Comparison of ENCODE assay signal across 19 cellular contexts in genomic region chr12:125122668-125123067, GRCh38.
"Had no signal": no experiment of that assay in that cellular context is flagged by ENCODE, and none has a peak within 500 bp of the region (broad histone marks: within the 10 kb centered on the region; RNA-seq: fewer than 3 reads in every experiment).

No MANE protein-coding gene starts in this region.

- H3K9me3 Mint-ChIP-seq: naive thymus-derived CD8-positive, alpha-beta T cell; stimulated activated naive CD8-positive, alpha-beta T cell treated with anti-CD3 and anti-CD28 coated beads, Interleukin-15, amount 100 ng/mL, for 72 hours had no signal

- H3K4me3 ChIP-seq: dorsolateral prefrontal cortex, gastrocnemius medialis, mucosa of descending colon, right atrium auricular region, sigmoid colon, skin epidermis, testis, tibial nerve, upper lobe of right lung, vagina had no signal

- H3K27me3 Mint-ChIP-seq: naive thymus-derived CD8-positive, alpha-beta T cell; stimulated activated naive B cell treated with anti-CD40 and anti-IgM and Interleukin-4, amounts not matched to agents 10 μg/mL and 1 μg/mL and 100 μg/mL, for 72 hours; stimulated activated naive CD8-positive, alpha-beta T cell treated with anti-CD3 and anti-CD28 coated beads, Interleukin-15, amount 100 ng/mL, for 72 hours had no signal

- DNase-seq: cortex of kidney; dorsolateral prefrontal cortex; effector CD8-positive, alpha-beta T cell; gastrocnemius medialis; kidney glomerular epithelial cell; naive thymus-derived CD8-positive, alpha-beta T cell; sigmoid colon; stimulated activated CD4-positive, alpha-beta T cell treated with anti-CD3 and anti-CD28 coated beads, Interleukin-2, amount 100 ng/mL, for 24 hours; stimulated activated CD4-positive, alpha-beta T cell treated with anti-CD3 and anti-CD28 coated beads, Interleukin-4, amount 100 ng/mL, for 4 hours; stimulated activated naive B cell treated with anti-CD40 and anti-IgM and Interleukin-4, amounts not matched to agents 10 μg/mL and 1 μg/mL and 100 μg/mL, for 72 hours; stimulated activated naive CD8-positive, alpha-beta T cell treated with anti-CD3 and anti-CD28 coated beads, Interleukin-15, amount 100 ng/mL, for 72 hours; testis; upper lobe of right lung had no signal

- H3K4me1 ChIP-seq: gastrocnemius medialis, right atrium auricular region, sigmoid colon, testis, tibial nerve, upper lobe of right lung, vagina had no signal

- H3K9me3 ChIP-seq: gastrocnemius medialis, mucosa of descending colon, right atrium auricular region, sigmoid colon, testis, tibial nerve, upper lobe of right lung, vagina had no signal

- H3K4me1 Mint-ChIP-seq: stimulated activated naive B cell treated with anti-CD40 and anti-IgM and Interleukin-4, amounts not matched to agents 10 μg/mL and 1 μg/mL and 100 μg/mL, for 72 hours; stimulated activated naive CD8-positive, alpha-beta T cell treated with anti-CD3 and anti-CD28 coated beads, Interleukin-15, amount 100 ng/mL, for 72 hours had no signal

- H3K4me3 Mint-ChIP-seq: naive thymus-derived CD8-positive, alpha-beta T cell; stimulated activated naive B cell treated with anti-CD40 and anti-IgM and Interleukin-4, amounts not matched to agents 10 μg/mL and 1 μg/mL and 100 μg/mL, for 72 hours; stimulated activated naive CD8-positive, alpha-beta T cell treated with anti-CD3 and anti-CD28 coated beads, Interleukin-15, amount 100 ng/mL, for 72 hours had no signal

- ATAC-seq: esophagus mucosa; gastrocnemius medialis; naive thymus-derived CD8-positive, alpha-beta T cell; stimulated activated naive B cell treated with anti-CD40 and anti-IgM and Interleukin-4, amounts not matched to agents 10 μg/mL and 1 μg/mL and 100 μg/mL, for 72 hours; stimulated activated naive CD8-positive, alpha-beta T cell treated with anti-CD3 and anti-CD28 coated beads, Interleukin-15, amount 100 ng/mL, for 72 hours had no signal

- H3K27me3 ChIP-seq: dorsolateral prefrontal cortex, gastrocnemius medialis, right atrium auricular region, sigmoid colon, testis, tibial nerve, upper lobe of right lung, vagina had no signal

- H3K27ac Mint-ChIP-seq: naive thymus-derived CD8-positive, alpha-beta T cell; stimulated activated naive B cell treated with anti-CD40 and anti-IgM and Interleukin-4, amounts not matched to agents 10 μg/mL and 1 μg/mL and 100 μg/mL, for 72 hours had no signal

- H3K36me3 ChIP-seq: gastrocnemius medialis, right atrium auricular region, vagina had no signal

- H3K27ac ChIP-seq: dorsolateral prefrontal cortex, gastrocnemius medialis, right atrium auricular region, sigmoid colon, skin epidermis, testis, tibial nerve, upper lobe of right lung, vagina had no signal
